ENCODE assay signal across 28 cellular contexts in genomic region chr4:82489987-82490386, GRCh38.
"Had no signal": no experiment of that assay in that cellular context is flagged by ENCODE, and none has a peak within 500 bp of the region (broad histone marks: within the 10 kb centered on the region; RNA-seq: fewer than 3 reads in every experiment).

No MANE protein-coding gene starts in this region.

- H3K4me1 ChIP-seq: colonic mucosa, gastroesophageal sphincter, lower lobe of right lung had no signal

- FAIRE-seq: endometrium, frontal cortex, kidney had no signal

- H3K4me1 Mint-ChIP-seq: immature natural killer cell, naive B cell had no signal

- H3K27ac ChIP-seq: colonic mucosa, epithelial cell of prostate, foreskin keratinocyte, gastroesophageal sphincter, heart left ventricle, hepatocyte, left ventricle myocardium inferior, lower lobe of right lung had no signal

- H3K4me3 Mint-ChIP-seq: dendritic cell treated with granulocyte-macrophage colony-stimulating factor and Interleukin-4, amounts not matched to agents 40 ng/mL and 50 ng/mL, for 4 days; effector memory CD8-positive, alpha-beta T cell; endodermal cell; immature natural killer cell; mesothelial cell of epicardium; naive B cell had no signal

- H3K9me3 Mint-ChIP-seq: dendritic cell treated with granulocyte-macrophage colony-stimulating factor and Interleukin-4, amounts not matched to agents 40 ng/mL and 50 ng/mL, for 4 days; effector memory CD8-positive, alpha-beta T cell; endodermal cell; mesothelial cell of epicardium; naive B cell had no signal

- H3K27me3 ChIP-seq: colonic mucosa, foreskin keratinocyte, gastroesophageal sphincter, heart left ventricle, hepatocyte had no signal

- H3K79me2 ChIP-seq: hepatocyte had no signal

- H3K36me3 ChIP-seq: colonic mucosa, gastroesophageal sphincter, lower lobe of right lung had no signal

- H3K4me2 ChIP-seq: hepatocyte had no signal

- H2AFZ ChIP-seq: hepatocyte had no signal

- H3K4me3 ChIP-seq: colonic mucosa, gastroesophageal sphincter, heart left ventricle, hepatocyte, left ventricle myocardium inferior, lower lobe of right lung, mucosa of descending colon had no signal

- H3K36me3 Mint-ChIP-seq: mesothelial cell of epicardium, naive B cell had no signal

- H3K9me3 ChIP-seq: colonic mucosa, gastroesophageal sphincter, heart left ventricle, left ventricle myocardium inferior, lower lobe of right lung, mucosa of descending colon had no signal

- H3K27ac Mint-ChIP-seq: dendritic cell treated with granulocyte-macrophage colony-stimulating factor and Interleukin-4, amounts not matched to agents 40 ng/mL and 50 ng/mL, for 4 days; effector memory CD8-positive, alpha-beta T cell; endodermal cell; immature natural killer cell; mesothelial cell of epicardium; naive B cell had no signal

- DNase-seq: colonic mucosa; cortex of kidney; effector CD8-positive, alpha-beta T cell; effector memory CD8-positive, alpha-beta T cell; endodermal cell; erythroblast; foreskin keratinocyte; heart left ventricle; hypothalamus; immature natural killer cell; islet precursor cell; kidney; kidney glomerular epithelial cell; left colon; left ventricle myocardium inferior; lower lobe of right lung; mesenchymal stem cell; mucosa of descending colon; naive B cell had no signal

- ATAC-seq: effector memory CD8-positive, alpha-beta T cell; esophagus mucosa; foreskin keratinocyte; gastroesophageal sphincter; heart left ventricle; left colon; left lobe of liver; lower lobe of right lung; mucosa of descending colon had no signal

- H3K27me3 Mint-ChIP-seq: dendritic cell treated with granulocyte-macrophage colony-stimulating factor and Interleukin-4, amounts not matched to agents 40 ng/mL and 50 ng/mL, for 4 days; effector memory CD8-positive, alpha-beta T cell; naive B cell had no signal
